ENCODE assay signal across 8 cellular contexts in genomic region chr2:27380626-27381556, GRCh38. TPM values are rescaled to one million over a fixed set of nuclear protein-coding genes. Genes with fewer than 3 reads are reported as not detected.
DNase-seq lines count a peak whose midpoint lies in the region; ATAC-seq and TF ChIP-seq lines count a peak whose summit lies in the region.

TSS of gene ZNF513 (minus strand) at chr2:27380734. CDS start at chr2:27380526, 208 bp downstream.

- no peak for TF ChIP-seq CTCF in kidney epithelial cell (IDR thresholded peaks at IDR 0.05; ENCODE audit: insufficient read depth, low read length, poor library complexity, severe bottlenecking)

- peak; percentile 60 for ATAC-seq in GM18873 (IDR thresholded peaks at IDR 0.05; ENCODE audit: low FRiP score, unreplicated experiment)
- ATAC-seq in HG03139 (IDR thresholded peaks at IDR 0.05; ENCODE audit: unreplicated experiment), result peak; percentile 72

- in situ Hi-C loops in ACHN (cut with HindIII; ENCODE audit: low pct_ligation_motif_present, low pct_unique_long_range_greater_than_20kb, low sequenced_read_pairs), result no loop called here

- no peaks in the 10 kb centered on the region for H3K27me3 ChIP-seq in kidney epithelial cell (ENCODE audit: control insufficient read depth, insufficient read depth, low read length)

- H3K36me3 ChIP-seq in kidney epithelial cell (ENCODE audit: control insufficient read depth, insufficient read depth, low read length), result peaks cover 4% of the 10 kb centered on the region

- peak within 1 kb of the TSS; percentile 74 for H3K4me3 ChIP-seq in kidney epithelial cell (ENCODE audit: low read depth, low read length)

- DNase-seq in ACHN (peak; percentile 96), NCI-H446 (lab: John Stamatoyannopoulos, UW) (peak; percentile 88 to 97), cerebellar nuclear complex (lab: John Stamatoyannopoulos, UW) (peak; percentile 43 to 87), kidney epithelial cell (ENCODE audit: low read depth) (peak; percentile 64)
- DNase-seq in activated CD4-positive, CD25-positive, alpha-beta regulatory T cell treated with anti-CD3 and anti-CD28 coated beads, Interleukin-2, amount 50 U/mL, for 72 hours, result peak; percentile 90
- peak; percentile 93 for DNase-seq in stimulated activated CD4-positive, alpha-beta T cell treated with anti-CD3 and anti-CD28 coated beads, Interleukin-15, amount 100 ng/mL, for 24 hours

RNA-seq across cellular contexts. Expression of gene ZNF513, which starts in this region (rescaled TPM):
- total RNA-seq in kidney epithelial cell, result 10.3 and 11.5 TPM in 2 replicates

Comparison
In these comparisons a context has a peak if more than half of its experiments do, and no peak if none do; other contexts are left out.
1. Peak in every context shown above with its lines: DNase-seq, ATAC-seq and H3K4me3 ChIP-seq.